Comparison of ENCODE assay signal across 16 cellular contexts in the genomic region with DNA sequence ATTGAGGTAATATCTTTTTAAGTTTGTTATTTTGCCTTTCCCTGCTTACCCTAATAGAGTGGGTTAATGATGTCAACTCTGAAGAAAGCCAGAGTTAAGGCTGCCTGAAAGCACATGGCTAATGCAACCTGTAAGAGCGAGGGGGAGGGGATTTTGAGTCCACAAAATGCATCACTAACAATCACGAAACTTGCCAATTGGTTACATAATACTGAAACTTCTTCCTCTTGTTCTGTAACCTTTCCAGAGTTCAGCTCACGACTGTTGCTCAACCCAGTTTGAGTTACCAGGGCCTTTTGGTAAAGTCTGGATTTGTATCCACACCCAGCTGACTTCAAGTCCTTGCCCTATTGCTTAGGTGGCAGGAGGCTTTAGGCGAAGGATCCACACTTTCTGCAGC.
DNase-seq lines count a peak whose midpoint lies in the region; ATAC-seq, FAIRE-seq and TF ChIP-seq lines count a peak whose summit lies in the region.
"Had no signal": no experiment of that assay in that cellular context is flagged by ENCODE, and none has a peak within 500 bp of the region (broad histone marks: within the 10 kb centered on the region; RNA-seq: fewer than 3 reads in every experiment).

No MANE protein-coding gene starts in this region.

- H3K4me3 Mint-ChIP-seq in endodermal cell, result no peak overlapping the region
- H3K4me3 Mint-ChIP-seq: activated CD8-positive, alpha-beta T cell treated with anti-CD3 and anti-CD28 coated beads, Interleukin-2, amount 10 ng/mL, durations not matched to agents 7 days and 5 days; activated naive CD4-positive, alpha-beta T cell treated with anti-CD3 and anti-CD28 coated beads, Interleukin-2, amount 50 U/mL, for 24 hours; memory B cell had no signal

- H3K4me3 ChIP-seq in K562 (no peak overlapping the region), keratinocyte (ENCODE audit: control insufficient read depth in 2 of 3, extremely low read depth in 1 of 3, insufficient read depth in 2 of 3, low read depth in 1 of 3, low read length in 3 of 3) (no peak overlapping the region), endodermal cell (ENCODE audit: low read length) (no peak overlapping the region)
- H3K4me3 ChIP-seq: heart left ventricle had no signal

- H3K9me3 Mint-ChIP-seq in endodermal cell, result no peaks in the 10 kb centered on the region
- H3K9me3 Mint-ChIP-seq: activated naive CD4-positive, alpha-beta T cell treated with anti-CD3 and anti-CD28 coated beads, Interleukin-2, amount 50 U/mL, for 24 hours; memory B cell had no signal

- no peak overlapping the region for H3K9ac ChIP-seq in K562 (ENCODE audit: insufficient read depth in 1 of 2, low read depth in 2 of 2, low read length in 2 of 2)
- H3K9ac ChIP-seq in keratinocyte (ENCODE audit: control insufficient read depth, extremely low read depth, insufficient read depth, low read length), result no peak overlapping the region
- no peak overlapping the region for H3K9ac ChIP-seq in endodermal cell (ENCODE audit: extremely low read depth, low read length, poor library complexity, severe bottlenecking)

- H3K79me2 ChIP-seq in K562 (ENCODE audit: control insufficient read depth, insufficient read depth, low read length) (no peaks in the 10 kb centered on the region), keratinocyte (ENCODE audit: control insufficient read depth, insufficient read depth, low read length) (no peaks in the 10 kb centered on the region)

- CTCF ChIA-PET in K562 (lab: Yijun Ruan, JAX; ENCODE audit: low intra/inter-chr PET ratio), result no interaction called here

- no peak for TF ChIP-seq RAD21 in K562 (CRISPR knock-in tag; conservative IDR thresholded peaks at IDR 0.05 in 1 of 2, IDR thresholded peaks at IDR 0.05 in 1 of 2)

- no TSS peak for BruUV-seq in K562 (replicated peaks; lab: Mats Ljungman, UMichigan)

- ATAC-seq in Right ventricle myocardium superior (ENCODE audit: poor library complexity), result peak; percentile 38
- ATAC-seq in K562, result no peak
- ATAC-seq: activated CD8-positive, alpha-beta T cell treated with anti-CD3 and anti-CD28 coated beads, Interleukin-2, amount 10 ng/mL, durations not matched to agents 7 days and 5 days had no signal

- no peak overlapping the region for H3K27ac Mint-ChIP-seq in endodermal cell
- H3K27ac Mint-ChIP-seq: activated CD8-positive, alpha-beta T cell treated with anti-CD3 and anti-CD28 coated beads, Interleukin-2, amount 10 ng/mL, durations not matched to agents 7 days and 5 days; activated naive CD4-positive, alpha-beta T cell treated with anti-CD3 and anti-CD28 coated beads, Interleukin-2, amount 50 U/mL, for 24 hours; memory B cell had no signal

- in situ Hi-C loops in K562 (cut with MboI), result no loop called here

- TF ChIP-seq POLR2A in K562 (conservative IDR thresholded peaks at IDR 0.05), result no peak

- 0% methylated on average over 4 of the region's 4 CpGs for whole genome bisulfite sequencing in K562 (ENCODE audit: insufficient coverage, low coverage, missing lambda C conversion rate)
- WGBS in endodermal cell (ENCODE audit: insufficient coverage in 1 of 2, insufficient read length in 1 of 2), 2 experiments, result 93 to 100% methylated on average over 2 to 4 of the region's 4 CpGs

- H3K27me3 ChIP-seq in K562 (ENCODE audit: control insufficient read depth in 2 of 2, insufficient read depth in 2 of 2, low read length in 2 of 2), result no peaks in the 10 kb centered on the region
- H3K27me3 ChIP-seq in keratinocyte (ENCODE audit: control insufficient read depth, extremely low read depth, insufficient read depth, low read length), result no peaks in the 10 kb centered on the region
- H3K27me3 ChIP-seq in endodermal cell (ENCODE audit: control insufficient read depth, insufficient read depth, low read length, poor library complexity, severe bottlenecking), result no peaks in the 10 kb centered on the region
- H3K27me3 ChIP-seq: heart left ventricle had no signal

- dilution Hi-C loops in keratinocyte (cut with MboI; ENCODE audit: extremely low pct_ligation_motif_present, low sequenced_read_pairs), result no loop called here

- FAIRE-seq in K562 (lab: Jason Lieb, UNC) (no peak), keratinocyte (lab: Jason Lieb, UNC) (peak; percentile 80), frontal cortex (lab: Jason Lieb, UNC) (no peak)

- intact Hi-C loops in Right ventricle myocardium superior (cut with DNase I), result no loop called here
- intact Hi-C loops in cardiac septum (cut with DNase I), result no loop called here
- intact Hi-C loops in K562 (cut with micrococcal nuclease), result no loop called here

- peaks cover 17% of the 10 kb centered on the region for H3K4me1 Mint-ChIP-seq in endodermal cell

- H3K9me3 ChIP-seq in K562 (replicated peaks; ENCODE audit: control insufficient read depth, insufficient read depth, low read depth, low read length) (no peaks in the 10 kb centered on the region), keratinocyte (ENCODE audit: control insufficient read depth, low read depth, low read length) (no peaks in the 10 kb centered on the region), endodermal cell (ENCODE audit: control insufficient read depth, low read length) (no peaks in the 10 kb centered on the region)
- H3K9me3 ChIP-seq: heart left ventricle had no signal

- no peaks in the 10 kb centered on the region for H3K27me3 Mint-ChIP-seq in endodermal cell (ENCODE audit: insufficient read depth)
- H3K27me3 Mint-ChIP-seq: activated naive CD4-positive, alpha-beta T cell treated with anti-CD3 and anti-CD28 coated beads, Interleukin-2, amount 50 U/mL, for 24 hours had no signal

- H4K20me1 ChIP-seq in K562 (replicated peaks; ENCODE audit: control insufficient read depth, insufficient read depth, low read length) (no peaks in the 10 kb centered on the region), keratinocyte (ENCODE audit: control insufficient read depth, extremely low read depth, insufficient read depth, low read length) (no peaks in the 10 kb centered on the region)

- TF ChIP-seq CTCF in K562 (IDR thresholded peaks at IDR 0.05 in 2 of 3, conservative IDR thresholded peaks at IDR 0.05 in 1 of 3; ENCODE audit: insufficient read depth in 2 of 3, low read depth in 1 of 3, low read length in 3 of 3) (no peak), keratinocyte (optimal IDR thresholded peaks at IDR 0.05 in 1 of 3, IDR thresholded peaks at IDR 0.05 in 1 of 3, conservative IDR thresholded peaks at IDR 0.05 in 1 of 3; ENCODE audit: extremely low read depth in 1 of 3, insufficient read depth in 2 of 3, low read length in 3 of 3) (no peak), endodermal cell (conservative IDR thresholded peaks at IDR 0.05) (no peak)

- no peaks in the 10 kb centered on the region for H3K36me3 Mint-ChIP-seq in endodermal cell (ENCODE audit: low read depth)
- H3K36me3 Mint-ChIP-seq: activated naive CD4-positive, alpha-beta T cell treated with anti-CD3 and anti-CD28 coated beads, Interleukin-2, amount 50 U/mL, for 24 hours; memory B cell had no signal

- no peaks in the 10 kb centered on the region for H3K36me3 ChIP-seq in K562 (ENCODE audit: control insufficient read depth, insufficient read depth, low read length)
- H3K36me3 ChIP-seq in keratinocyte (ENCODE audit: control insufficient read depth in 2 of 2, extremely low read depth in 1 of 2, insufficient read depth in 2 of 2, low read length in 2 of 2), result no peaks in the 10 kb centered on the region
- H3K36me3 ChIP-seq in endodermal cell (ENCODE audit: control insufficient read depth, insufficient read depth, low read length), result no peaks in the 10 kb centered on the region
- H3K36me3 ChIP-seq: heart left ventricle had no signal

- H3K9me1 ChIP-seq in K562 (ENCODE audit: control insufficient read depth, insufficient read depth, low read length) (no peaks in the 10 kb centered on the region), keratinocyte (ENCODE audit: control insufficient read depth, extremely low read depth, insufficient read depth, low read length) (no peaks in the 10 kb centered on the region)

- H2AFZ ChIP-seq in K562 (ENCODE audit: low read depth, low read length), result no peak overlapping the region
- no peak overlapping the region for H2AFZ ChIP-seq in keratinocyte (ENCODE audit: control insufficient read depth, low read length)

- no peak overlapping the region for H3K4me2 ChIP-seq in K562 (ENCODE audit: insufficient read depth, low read length)
- H3K4me2 ChIP-seq in keratinocyte (ENCODE audit: control insufficient read depth, extremely low read depth, insufficient read depth, low read depth, low read length), result no peak overlapping the region

- H3K27ac ChIP-seq in K562 (ENCODE audit: extremely low read depth, low read depth, low read length) (no peak overlapping the region), keratinocyte (ENCODE audit: control insufficient read depth, insufficient read depth, low read length) (no peak overlapping the region), endodermal cell (ENCODE audit: low read depth, low read length) (no peak overlapping the region)
- H3K27ac ChIP-seq: heart left ventricle had no signal

- TF ChIP-seq EP300 in K562 (IDR thresholded peaks at IDR 0.05; ENCODE audit: low read length), result no peak

- H3K4me1 ChIP-seq in K562 (replicated peaks in 1 of 2; ENCODE audit: control insufficient read depth in 2 of 2, insufficient read depth in 2 of 2, low read length in 2 of 2) (no peaks in the 10 kb centered on the region), keratinocyte (ENCODE audit: control insufficient read depth, extremely low read depth, insufficient read depth, low read length) (peaks cover 2% of the 10 kb centered on the region), endodermal cell (ENCODE audit: control insufficient read depth, insufficient read depth, low read length) (peaks cover 4% of the 10 kb centered on the region)

- no peak for DNase-seq in Right ventricle myocardium superior
- no peak for DNase-seq in cardiac septum (ENCODE audit: low spot score)
- no peak for DNase-seq in K562 (ENCODE audit: extremely low read depth in 1 of 4, low spot score in 3 of 4)
- no peak for DNase-seq in keratinocyte (ENCODE audit: low read depth, low spot score)
- no peak for DNase-seq in endodermal cell
- no peak for DNase-seq in NCI-H2227 (lab: John Stamatoyannopoulos, UW; ENCODE audit: unreplicated experiment)
- DNase-seq in frontal cortex (ENCODE audit: low spot score in 2 of 2), result no peak
- DNase-seq in NCI-H2107 treated with DMSO at 0.1 percent for 48 hours (lab: John Stamatoyannopoulos, UW; ENCODE audit: unreplicated experiment), result no peak
- DNase-seq: 8988T; activated CD8-positive, alpha-beta T cell treated with anti-CD3 and anti-CD28 coated beads, Interleukin-2, amount 10 ng/mL, durations not matched to agents 7 days and 5 days; cortex of kidney; heart left ventricle; NCI-H1105 treated with DMSO at 0.1 percent for 48 hours; posterior cingulate gyrus had no signal

- POLR2A ChIA-PET in K562 (lab: Yijun Ruan, JAX), result no interaction called here

TF ChIP-seq in K562, 482 proteins besides CTCF, POLR2A, EP300 and RAD21:
- TF ChIP-seq ZNF79 (CRISPR knock-in tag; IDR thresholded peaks at IDR 0.05; ENCODE audit: low read depth) (no peak), CEBPB (tag; IDR thresholded peaks at IDR 0.05) (peak; percentile 38; the same call in 1 of the 2 replicates)
